17 cellular contexts compared by ENCODE assay signal in the genomic region with DNA sequence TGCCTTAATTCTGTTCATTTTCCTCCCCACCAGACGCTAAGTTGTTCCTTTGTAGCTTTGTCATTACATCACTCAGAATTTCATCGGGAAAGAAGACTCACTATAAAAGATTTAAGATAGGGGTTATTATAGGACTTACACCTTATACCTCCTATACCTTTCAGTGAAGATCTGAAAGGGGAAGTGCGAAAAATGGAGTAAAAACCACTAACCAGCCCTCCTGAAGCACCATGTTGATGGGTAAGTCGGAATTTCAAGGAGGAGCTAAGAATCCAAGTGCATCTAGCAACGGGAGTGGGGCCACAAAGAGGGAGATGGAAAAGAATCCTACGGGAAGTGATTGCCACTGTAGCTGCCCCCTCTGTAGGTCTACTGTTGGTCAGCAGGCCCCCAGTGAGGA.
DNase-seq lines count a peak whose midpoint lies in the region; ATAC-seq, FAIRE-seq and TF ChIP-seq lines count a peak whose summit lies in the region.
"Had no signal": no experiment of that assay in that cellular context is flagged by ENCODE, and none has a peak within 500 bp of the region (broad histone marks: within the 10 kb centered on the region; RNA-seq: fewer than 3 reads in every experiment).

No MANE protein-coding gene starts in this region.

- H3K4me2 ChIP-seq in OCI-LY3 (ENCODE audit: low read length): peak overlapping the region; percentile 40; the same call in 1 of the 2 replicates
- H3K4me2 ChIP-seq: BLaER1 treated with 17β-estradiol and CSF1 and Interleukin-3, amounts not matched to agents 10 nM and 100 nM had no signal

- no peaks in the 10 kb centered on the region for H3K4me1 Mint-ChIP-seq in activated CD4-positive, alpha-beta T cell treated with anti-CD3 and anti-CD28 coated beads for 36 hours

- DNase-seq in SKM-1 treated with dmso at 0.1 percent for 144 hours (lab: John Stamatoyannopoulos, UW; ENCODE audit: unreplicated experiment) (peak; percentile 23), SKM-1 (lab: John Stamatoyannopoulos, UW; ENCODE audit: unreplicated experiment) (no peak), iPS-NIHi7 (ENCODE audit: extremely low spot score) (peak; percentile 17), NCI-H2107 (lab: John Stamatoyannopoulos, UW) (no peak), GM19239 (ENCODE audit: insufficient read length, low spot score) (no peak)
- DNase-seq in activated CD4-positive, alpha-beta T cell treated with anti-CD3 and anti-CD28 coated beads for 36 hours: no peak
- DNase-seq: 8988T; Calu3; CD8-positive, alpha-beta T cell; DMS 273 treated with DMSO at 0.1 percent for 48 hours; DMS53; GM23248; HCEC 1CT had no signal

- H3K27me3 Mint-ChIP-seq in activated CD4-positive, alpha-beta T cell treated with anti-CD3 and anti-CD28 coated beads for 36 hours: peaks cover 21% of the 10 kb centered on the region

- peaks cover 7% of the 10 kb centered on the region for H3K4me1 ChIP-seq in OCI-LY3 (ENCODE audit: low read length)
- H3K4me1 ChIP-seq: BLaER1 treated with 17β-estradiol and CSF1 and Interleukin-3, amounts not matched to agents 10 nM and 100 nM had no signal

- POLR2A ChIA-PET in activated CD4-positive, alpha-beta T cell treated with anti-CD3 and anti-CD28 coated beads for 36 hours (lab: Charles Lee): no interaction called here

- peaks cover 2% of the 10 kb centered on the region; the same call in 1 of the 2 replicates for H3K27me3 ChIP-seq in OCI-LY3 (ENCODE audit: low read depth, low read length)
- H3K27me3 ChIP-seq: BLaER1 treated with 17β-estradiol and CSF1 and Interleukin-3, amounts not matched to agents 10 nM and 100 nM had no signal

- intact Hi-C loops in activated CD4-positive, alpha-beta T cell treated with anti-CD3 and anti-CD28 coated beads for 36 hours (cut with DNase I, micrococcal nuclease): no loop called here

- H3K4me3 ChIP-seq in OCI-LY3 (ENCODE audit: low read length): no peak overlapping the region
- H3K4me3 ChIP-seq: BLaER1 treated with 17β-estradiol and CSF1 and Interleukin-3, amounts not matched to agents 10 nM and 100 nM; GM23248 had no signal

- H3K36me3 ChIP-seq in OCI-LY3 (replicated peaks; ENCODE audit: low read depth, low read length): no peaks in the 10 kb centered on the region
- H3K36me3 ChIP-seq: BLaER1 treated with 17β-estradiol and CSF1 and Interleukin-3, amounts not matched to agents 10 nM and 100 nM had no signal

- no peaks in the 10 kb centered on the region for H3K9me3 Mint-ChIP-seq in activated CD4-positive, alpha-beta T cell treated with anti-CD3 and anti-CD28 coated beads for 36 hours (ENCODE audit: low read depth)
- H3K9me3 Mint-ChIP-seq: CD8-positive, alpha-beta T cell had no signal

- no peaks in the 10 kb centered on the region for H3K79me2 ChIP-seq in OCI-LY3 (ENCODE audit: low read length)

- no peaks in the 10 kb centered on the region for H4K20me1 ChIP-seq in OCI-LY3 (ENCODE audit: insufficient read depth, low read length)
- H4K20me1 ChIP-seq: BLaER1 treated with 17β-estradiol and CSF1 and Interleukin-3, amounts not matched to agents 10 nM and 100 nM had no signal

- no peak for ATAC-seq in activated CD4-positive, alpha-beta T cell treated with anti-CD3 and anti-CD28 coated beads for 36 hours
- ATAC-seq: CD8-positive, alpha-beta T cell had no signal

- H2AFZ ChIP-seq in OCI-LY3 (ENCODE audit: low read depth, low read length): no peak overlapping the region
- H2AFZ ChIP-seq: GM23248 had no signal

- FAIRE-seq in GM19239 (lab: Jason Lieb, UNC): no peak
- FAIRE-seq: G401.6, H54 had no signal

- H3K4me3 Mint-ChIP-seq in activated CD4-positive, alpha-beta T cell treated with anti-CD3 and anti-CD28 coated beads for 36 hours: no peak overlapping the region
- H3K4me3 Mint-ChIP-seq: CD8-positive, alpha-beta T cell had no signal

- no peak overlapping the region for H3K27ac Mint-ChIP-seq in activated CD4-positive, alpha-beta T cell treated with anti-CD3 and anti-CD28 coated beads for 36 hours
- H3K27ac Mint-ChIP-seq: CD8-positive, alpha-beta T cell had no signal

- no peak overlapping the region for H3K9ac ChIP-seq in OCI-LY3 (ENCODE audit: low read length)
- H3K9ac ChIP-seq: BLaER1 treated with 17β-estradiol and CSF1 and Interleukin-3, amounts not matched to agents 10 nM and 100 nM; GM23248 had no signal

- no peaks in the 10 kb centered on the region for H3K36me3 Mint-ChIP-seq in activated CD4-positive, alpha-beta T cell treated with anti-CD3 and anti-CD28 coated beads for 36 hours (ENCODE audit: low read depth)
- H3K36me3 Mint-ChIP-seq: CD8-positive, alpha-beta T cell had no signal

- no peaks in the 10 kb centered on the region for H3K9me3 ChIP-seq in OCI-LY3 (ENCODE audit: insufficient read depth, low read length)

- no peak overlapping the region for H3K27ac ChIP-seq in OCI-LY3 (ENCODE audit: low read length)
- H3K27ac ChIP-seq: BLaER1 treated with 17β-estradiol and CSF1 and Interleukin-3, amounts not matched to agents 10 nM and 100 nM; GM23248 had no signal

- TF ChIP-seq CTCF in OCI-LY3 (IDR thresholded peaks at IDR 0.05; ENCODE audit: low read depth, low read length): no peak

- CTCF ChIA-PET in activated CD4-positive, alpha-beta T cell treated with anti-CD3 and anti-CD28 coated beads for 36 hours (lab: Charles Lee): interaction anchor here (0.6 kb wide), 1 partner anchor 14 kb away, joined by 3 read pairs; no protein-coding TSS in a partner anchor

Comparison
In these comparisons a context has a peak if more than half of its experiments do, and no peak if none do; other contexts are left out.
1. DNase-seq: peak in SKM-1 treated with dmso at 0.1 percent for 144 hours (single experiment) and iPS-NIHi7 (single experiment); none in SKM-1 (single experiment), NCI-H2107 (single experiment), GM19239 (single experiment) and activated CD4-positive, alpha-beta T cell treated with anti-CD3 and anti-CD28 coated beads for 36 hours (single experiment).